ENCODE assay signal across 21 cellular contexts in genomic region chr7:98551541-98552273, GRCh38.
DNase-seq lines count a peak whose midpoint lies in the region; ATAC-seq and TF ChIP-seq lines count a peak whose summit lies in the region.
"Had no signal": no experiment of that assay in that cellular context is flagged by ENCODE, and none has a peak within 500 bp of the region (broad histone marks: within the 10 kb centered on the region; RNA-seq: fewer than 3 reads in every experiment).

No MANE protein-coding gene starts in this region.

- TF ChIP-seq CTCF in upper lobe of right lung (IDR thresholded peaks at IDR 0.05): no peak

- peaks cover 8% of the 10 kb centered on the region for H3K9me3 ChIP-seq in upper lobe of right lung

- peak; percentile 68 for DNase-seq in NCI-H69 (lab: John Stamatoyannopoulos, UW)
- peak; percentile 13 for DNase-seq in dermis blood vessel endothelial cell
- DNase-seq in left colon: peak in 1 of 2 donors; percentile 47
- DNase-seq in upper lobe of right lung: peak; percentile 1
- no peak for DNase-seq in NCI-H446 (lab: John Stamatoyannopoulos, UW)
- DNase-seq in amygdala (lab: John Stamatoyannopoulos, UW): no peak
- DNase-seq in activated CD4-positive, alpha-beta T cell treated with anti-CD3 and anti-CD28 coated beads for 1 hour: no peak
- DNase-seq: AML-193; Calu3; CD8-positive, alpha-beta memory T cell; DMS79 treated with DMSO at 0.1 percent for 48 hours; KBM-7; MM.1S; NCI-H1417; NCI-H1694; NCI-H2029 treated with DMSO at 0.1 percent for 48 hours; NCI-H526 treated with DMSO at 0.1 percent for 48 hours had no signal

- no peaks in the 10 kb centered on the region for H3K4me1 ChIP-seq in upper lobe of right lung

- intact Hi-C loops in left colon (cut with DNase I, micrococcal nuclease) (no loop called here), upper lobe of right lung (cut with DNase I) (no loop called here)

- ATAC-seq in left colon (peak; percentile 88), upper lobe of right lung (no peak), GM18498 (IDR thresholded peaks at IDR 0.05; ENCODE audit: unreplicated experiment) (no peak)
- ATAC-seq: A549, SK-N-SH treated with all-trans-retinoic acid at 6 μM for 48 hours had no signal

- no peaks in the 10 kb centered on the region for H3K36me3 ChIP-seq in upper lobe of right lung

- no peak overlapping the region for H3K4me3 ChIP-seq in upper lobe of right lung
- H3K4me3 ChIP-seq: A549 had no signal

- no peak overlapping the region for H3K27ac ChIP-seq in upper lobe of right lung
- H3K27ac ChIP-seq: A549, C4-2B had no signal

- no peaks in the 10 kb centered on the region for H3K27me3 ChIP-seq in upper lobe of right lung

Comparison
In these comparisons a context has a peak if more than half of its experiments do, and no peak if none do; other contexts are left out.
1. DNase-seq: peak in NCI-H69 (single experiment), dermis blood vessel endothelial cell (single experiment) and upper lobe of right lung (single experiment); none in NCI-H446 (0 of 2), amygdala (0 of 56) and activated CD4-positive, alpha-beta T cell treated with anti-CD3 and anti-CD28 coated beads for 1 hour (single experiment).